Comparison of ENCODE assay signal across 3 cellular contexts in the genomic region with DNA sequence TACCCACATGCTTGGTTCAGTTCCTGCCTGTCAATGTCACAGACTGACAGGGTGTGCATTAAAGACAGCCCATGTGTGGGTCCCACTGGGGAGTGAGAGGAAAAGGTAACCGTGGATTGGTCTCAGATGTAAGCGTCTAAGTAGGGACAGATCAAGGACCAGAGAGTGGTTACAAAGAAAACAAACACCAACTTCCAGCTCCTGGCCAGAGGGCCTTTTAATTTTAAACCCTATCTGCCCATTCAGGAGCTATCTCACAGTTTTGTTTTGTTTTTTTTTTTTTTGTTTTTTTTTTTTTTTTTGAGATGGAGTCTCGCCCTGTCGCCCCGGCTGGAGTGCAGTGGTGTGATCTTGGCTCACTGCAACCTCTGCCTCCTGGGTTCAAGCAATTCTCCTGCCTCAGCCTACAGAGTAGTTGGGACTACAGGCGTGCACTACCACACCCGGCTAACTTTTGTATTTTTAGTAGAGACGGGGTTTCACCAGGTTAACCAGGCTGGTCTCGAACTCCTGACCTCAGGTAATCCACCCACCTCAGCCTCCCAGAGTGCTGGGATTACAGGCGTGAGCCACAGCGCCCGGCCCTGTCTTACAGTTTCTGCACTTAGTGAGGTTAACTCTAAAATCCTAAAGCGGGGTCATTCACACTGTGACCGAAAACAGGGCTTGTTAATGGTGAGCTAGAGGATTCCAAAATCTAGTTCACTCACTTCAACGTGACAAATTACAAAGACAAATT. TPM values are rescaled to one million over a fixed set of nuclear protein-coding genes. Genes with fewer than 3 reads are reported as not detected.
"Had no signal": no experiment of that assay in that cellular context is flagged by ENCODE, and none has a peak within 500 bp of the region (broad histone marks: within the 10 kb centered on the region; RNA-seq: fewer than 3 reads in every experiment).

No MANE protein-coding gene starts in this region.

RNA-seq across cellular contexts. Expression of a gene that starts 49.2 kb away (rescaled TPM):
- total RNA-seq: bronchial epithelial cell; natural killer cell treated with Interleukin-12 subunit alpha and Interleukin-12 subunit beta and Interleukin-15 and Interleukin-18, amount 100 ng/mL, for 72 hours had no signal
- polyA plus RNA-seq: stomach had no signal
